Comparison of ENCODE assay signal across 8 cellular contexts in the genomic region with DNA sequence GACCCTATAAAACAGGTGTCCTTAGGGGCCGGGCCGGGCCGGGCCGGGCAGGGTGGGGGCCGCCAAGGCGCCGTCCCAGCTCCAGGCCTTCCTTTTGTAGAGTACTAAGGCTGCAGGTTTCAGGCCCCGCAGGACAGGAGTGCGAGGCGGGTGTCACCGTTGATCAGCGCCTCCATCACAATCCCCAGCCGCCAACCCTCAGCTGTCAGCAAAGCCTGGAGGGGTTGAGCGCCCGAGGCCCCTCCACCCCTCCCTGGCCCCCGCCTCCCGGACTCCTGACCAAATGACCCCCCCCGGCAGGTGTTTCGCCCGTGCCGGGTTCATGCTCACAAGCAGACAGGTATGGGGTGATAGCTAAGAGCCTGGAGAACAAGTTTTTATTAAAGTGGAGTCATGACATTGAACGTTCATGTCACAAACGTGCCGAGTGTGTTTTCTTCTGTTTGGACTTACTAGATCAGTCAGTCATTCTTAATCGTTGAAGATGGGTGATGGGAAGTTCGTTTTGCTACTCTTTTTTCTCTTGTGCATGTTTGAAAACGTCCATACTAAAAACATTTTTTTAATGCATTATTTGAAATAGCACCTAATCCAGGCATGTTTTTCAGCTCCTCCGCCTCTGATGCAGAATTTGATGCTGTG. TPM values are rescaled to one million over a fixed set of nuclear protein-coding genes. Genes with fewer than 3 reads are reported as not detected.
A peak's percentile ranks its signal among the peaks of the same experiment; 100 is the strongest.
DNase-seq lines count a peak whose midpoint lies in the region; ATAC-seq and TF ChIP-seq lines count a peak whose summit lies in the region.

No MANE protein-coding gene starts in this region.

- H3K4me2 ChIP-seq in skeletal muscle satellite cell (ENCODE audit: low read length), result peak overlapping the region; percentile 87

- 4% methylated on average over 25 to 28 of the region's 28 CpGs for WGBS in adipose tissue, 3 donors
- no CpG with 5 or more reads among the region's 28 CpGs for WGBS in iPS DF 6.9 (ENCODE audit: insufficient coverage, insufficient read length)

- H3K36me3 ChIP-seq in KOPT-K1 (ENCODE audit: insufficient read depth, low read length) (peaks cover 39% of the 10 kb centered on the region), iPS DF 6.9 (ENCODE audit: control insufficient read depth, insufficient read depth, low read length) (no peaks in the 10 kb centered on the region), skeletal muscle satellite cell (ENCODE audit: insufficient read depth, low read length) (peaks cover 36% of the 10 kb centered on the region)

- H3K27ac ChIP-seq in C4-2B (peak overlapping the region; percentile 91), KOPT-K1 (ENCODE audit: low read depth, low read length, poor library complexity, severe bottlenecking) (peak overlapping the region; percentile 67), adipose tissue (ENCODE audit: low read depth, low read length) (peak overlapping the region; percentile 71), iPS DF 6.9 (ENCODE audit: low read length) (no peak overlapping the region)

- H3K9me3 ChIP-seq in KOPT-K1 (ENCODE audit: insufficient read depth, low read length, poor library complexity, severe bottlenecking) (no peaks in the 10 kb centered on the region), iPS DF 6.9 (ENCODE audit: control insufficient read depth, insufficient read depth, low read length) (no peaks in the 10 kb centered on the region), skeletal muscle satellite cell (replicated peaks; ENCODE audit: low read length) (no peaks in the 10 kb centered on the region)

- H3K4me1 ChIP-seq in iPS DF 6.9 (ENCODE audit: control insufficient read depth, insufficient read depth, low read length), result no peaks in the 10 kb centered on the region
- peaks cover 12% of the 10 kb centered on the region for H3K4me1 ChIP-seq in skeletal muscle satellite cell (ENCODE audit: control insufficient read depth, insufficient read depth, low read length)

- H3K27me3 ChIP-seq in iPS DF 6.9 (ENCODE audit: control insufficient read depth, insufficient read depth, low read length) (no peaks in the 10 kb centered on the region), skeletal muscle satellite cell (ENCODE audit: control insufficient read depth, insufficient read depth, low read length) (no peaks in the 10 kb centered on the region)

- no peak for DNase-seq in iPS DF 6.9 (ENCODE audit: low read depth, low spot score)
- no peak for DNase-seq in NCI-H446 treated with DMSO at 0.1 percent for 48 hours (lab: John Stamatoyannopoulos, UW)
- DNase-seq in NCI-H1930 (lab: John Stamatoyannopoulos, UW), result no peak

- peak overlapping the region; percentile 57; the same call in 1 of the 2 replicates for H3K4me3 ChIP-seq in iPS DF 6.9 (ENCODE audit: low read length)
- peak overlapping the region; percentile 82 for H3K4me3 ChIP-seq in skeletal muscle satellite cell (ENCODE audit: low read length)

- peak; percentile 14 for ATAC-seq in GM19372 (IDR thresholded peaks at IDR 0.05; ENCODE audit: low read depth, unreplicated experiment)

- no peak for TF ChIP-seq CTCF in C4-2B (conservative IDR thresholded peaks at IDR 0.05)

- H3K9ac ChIP-seq in skeletal muscle satellite cell (ENCODE audit: low read depth, low read length), result peak overlapping the region; percentile 96

RNA-seq across cellular contexts. Expression of a gene that starts 0.5 kb away (rescaled TPM):
- 10 to 100 TPM; 17.4 to 57.9 (median 35.5) TPM for polyA plus RNA-seq in adipose tissue
- 85.7 and 104 TPM in 2 replicates for total RNA-seq in skeletal muscle satellite cell (2012; rRNA removed)

RNA-seq across cellular contexts. Expression of a gene that starts 38.9 kb away (rescaled TPM):
- 10 to 100 TPM in 2 of 3 donors, 1 to 10 TPM in 1; 7.6 to 28.0 (median 12.2) TPM for polyA plus RNA-seq in adipose tissue
- under 0.01 TPM in 1 of 2 replicates, not detected in the other for total RNA-seq in skeletal muscle satellite cell (2012; rRNA removed)

RNA-seq across cellular contexts. Expression of a gene that starts 59.5 kb away (rescaled TPM):
- polyA plus RNA-seq in adipose tissue, result 10 to 100 TPM in 1 of 3 donors, 1 to 10 TPM in 2; 8.7 to 12.3 (median 9.2) TPM
- 47.9 and 55.0 TPM in 2 replicates for total RNA-seq in skeletal muscle satellite cell (2012; rRNA removed)

RNA-seq across cellular contexts. Expression of a gene that starts 59.8 kb away (rescaled TPM):
- 10 to 100 TPM; 28.2 to 44.6 (median 41.1) TPM for polyA plus RNA-seq in adipose tissue
- 65.5 and 92.5 TPM in 2 replicates for total RNA-seq in skeletal muscle satellite cell (2012; rRNA removed)
